Comparison of ENCODE assay signal across 8 cellular contexts in the genomic region with DNA sequence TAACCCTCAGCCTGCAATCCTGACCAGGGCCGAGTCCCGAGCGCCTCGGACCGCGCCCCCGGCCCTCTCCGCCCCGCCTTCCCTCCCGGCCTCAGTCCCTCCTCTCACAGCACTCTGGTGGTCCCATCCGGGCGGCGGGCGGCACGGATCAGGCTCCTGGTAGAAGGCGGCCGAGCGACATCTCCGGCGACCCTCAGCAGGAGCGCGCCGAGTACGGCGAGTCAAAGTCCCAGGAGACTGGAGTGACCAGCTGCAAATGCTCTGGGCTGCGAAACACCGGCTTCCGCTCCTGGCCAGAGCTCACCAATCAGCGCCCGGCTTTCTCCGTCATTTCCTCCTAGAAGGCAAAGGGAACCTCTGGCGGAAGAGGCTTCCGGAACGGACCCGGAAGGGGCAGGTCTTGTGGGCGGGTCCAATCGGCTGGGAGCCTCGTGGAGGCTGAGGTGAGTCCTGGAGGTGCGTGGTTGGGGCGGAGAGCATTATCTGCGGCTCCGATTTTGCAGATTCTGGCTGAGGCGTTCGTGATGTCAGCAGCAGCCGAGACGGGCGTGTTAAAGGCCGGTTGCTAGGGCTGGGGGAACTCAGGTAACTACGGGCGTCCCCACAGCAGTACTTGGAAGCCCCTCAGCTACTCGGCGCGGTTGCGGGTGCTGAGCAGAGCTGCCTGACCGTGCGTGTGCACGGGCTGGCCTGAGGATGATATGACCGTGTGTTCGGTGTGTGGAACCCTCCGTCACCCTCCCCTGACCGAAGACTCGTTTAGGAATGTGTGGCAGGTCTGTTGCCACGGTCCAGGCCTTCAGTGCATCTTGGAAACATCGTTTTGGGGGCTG. TPM values are rescaled to one million over a fixed set of nuclear protein-coding genes. Genes with fewer than 3 reads are reported as not detected.
DNase-seq lines count a peak whose midpoint lies in the region; ATAC-seq, FAIRE-seq and TF ChIP-seq lines count a peak whose summit lies in the region.

A gene with protein sequence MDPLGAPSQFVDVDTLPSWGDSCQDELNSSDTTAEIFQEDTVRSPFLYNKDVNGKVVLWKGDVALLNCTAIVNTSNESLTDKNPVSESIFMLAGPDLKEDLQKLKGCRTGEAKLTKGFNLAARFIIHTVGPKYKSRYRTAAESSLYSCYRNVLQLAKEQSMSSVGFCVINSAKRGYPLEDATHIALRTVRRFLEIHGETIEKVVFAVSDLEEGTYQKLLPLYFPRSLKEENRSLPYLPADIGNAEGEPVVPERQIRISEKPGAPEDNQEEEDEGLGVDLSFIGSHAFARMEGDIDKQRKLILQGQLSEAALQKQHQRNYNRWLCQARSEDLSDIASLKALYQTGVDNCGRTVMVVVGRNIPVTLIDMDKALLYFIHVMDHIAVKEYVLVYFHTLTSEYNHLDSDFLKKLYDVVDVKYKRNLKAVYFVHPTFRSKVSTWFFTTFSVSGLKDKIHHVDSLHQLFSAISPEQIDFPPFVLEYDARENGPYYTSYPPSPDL (minus strand): TSS at position 282 of the 833 bp plus-strand sequence. CDS start 9,264 bp downstream, outside the sequence.
A gene (plus strand): TSS at position 400 of the 833 bp plus-strand sequence. CDS start 3,581 bp downstream, outside the sequence.

- peak; percentile 96 for ATAC-seq in GM21526 (IDR thresholded peaks at IDR 0.05; ENCODE audit: low FRiP score, unreplicated experiment)

- TF ChIP-seq POLR2A in endothelial cell of umbilical vein (IDR thresholded peaks at IDR 0.05; ENCODE audit: low read depth, low read length): no peak

- BruUV-seq in OCI-LY7 (replicated peaks; lab: Mats Ljungman, UMichigan) (no TSS peak), endothelial cell of umbilical vein (replicated peaks; lab: Mats Ljungman, UMichigan) (TSS peak; percentile 50)

- no peaks in the 10 kb centered on the region for H3K27me3 ChIP-seq in endothelial cell of umbilical vein (ENCODE audit: control insufficient read depth in 2 of 2, insufficient read depth in 2 of 2, low read length in 2 of 2)

- H3K9ac ChIP-seq in endothelial cell of umbilical vein (replicated peaks; ENCODE audit: extremely low read depth, insufficient read depth, low read length): peak within 1 kb of the TSS; percentile 41

- TF ChIP-seq CTCF in D721Med (IDR thresholded peaks at IDR 0.05; ENCODE audit: insufficient read depth, missing control alignments) (no peak), OCI-LY7 (conservative IDR thresholded peaks at IDR 0.05; ENCODE audit: low read length) (no peak), endothelial cell of umbilical vein (IDR thresholded peaks at IDR 0.05; ENCODE audit: extremely low read depth in 1 of 2, insufficient read depth in 1 of 2, low read depth in 1 of 2, low read length in 2 of 2) (no peak)

- dilution Hi-C loops in endothelial cell of umbilical vein (cut with MboI; ENCODE audit: extremely low pct_ligation_motif_present, low sequenced_read_pairs): no loop called here

- H3K9me3 ChIP-seq in OCI-LY7 (ENCODE audit: low read length): no peaks in the 10 kb centered on the region
- H3K9me3 ChIP-seq in endothelial cell of umbilical vein (replicated peaks; ENCODE audit: control insufficient read depth, insufficient read depth, low read length): no peaks in the 10 kb centered on the region

- H3K36me3 ChIP-seq in OCI-LY7 (ENCODE audit: insufficient read depth, low read length) (peaks cover 18% of the 10 kb centered on the region), endothelial cell of umbilical vein (ENCODE audit: control insufficient read depth in 2 of 2, extremely low read depth in 1 of 2, insufficient read depth in 2 of 2, low read length in 2 of 2) (peaks cover 2% of the 10 kb centered on the region in 2 experiments)

- POLR2A ChIA-PET in OCI-LY7 (lab: Charles Lee) (interaction anchor here (0.9 to 1.9 kb wide), 9 partner anchors 8 to 255 kb away, joined by 3 to 10 read pairs (median 3); no protein-coding TSS in a partner anchor), endothelial cell of umbilical vein (lab: Charles Lee) (interaction anchor here (0.7 to 1.1 kb wide), 2 partner anchors 108 to 1155 kb away, joined by 3 to 4 read pairs; no protein-coding TSS in a partner anchor)

- intact Hi-C loops in OCI-LY7 (cut with micrococcal nuclease; ENCODE audit: unreplicated experiment) (loop anchor here (2.0 to 10.0 kb wide), 4 partner anchors 295 to 1211 kb away; a partner anchor contains a TSS), endothelial cell of umbilical vein (cut with micrococcal nuclease) (loop anchor here (1.0 to 10.0 kb wide), 3 partner anchors 108 to 565 kb away; a partner anchor contains a TSS)

- CTCF ChIA-PET in OCI-LY7 (lab: Charles Lee; ENCODE audit: unreplicated experiment): interaction anchor here (0.6 kb wide), 1 partner anchor 834 kb away, joined by 3 read pairs; no protein-coding TSS in a partner anchor
- CTCF ChIA-PET in endothelial cell of umbilical vein (lab: Charles Lee): interaction anchor here (0.5 to 1.5 kb wide), 5 partner anchors 21 to 379 kb away, joined by 3 to 8 read pairs (median 3); a partner anchor contains a TSS

- H3K9me1 ChIP-seq in endothelial cell of umbilical vein (replicated peaks; ENCODE audit: control insufficient read depth, extremely low read depth, insufficient read depth, low read length): no peaks in the 10 kb centered on the region

- H3K79me2 ChIP-seq in OCI-LY7 (ENCODE audit: insufficient read depth, low read depth, low read length) (peaks cover 57% of the 10 kb centered on the region), endothelial cell of umbilical vein (ENCODE audit: control insufficient read depth, insufficient read depth, low read length) (peaks cover 58% of the 10 kb centered on the region)

- DNase-seq in D721Med (ENCODE audit: insufficient read length, low spot score) (peak; percentile 47), HuH-7.5 (ENCODE audit: low spot score) (peak; percentile 49), OCI-LY7 (ENCODE audit: low spot score) (peak; percentile 99), activated T-cell treated with anti-CD3 and anti-CD28 coated beads for 1 hour (ENCODE audit: low read depth) (peak; percentile 91), endothelial cell of umbilical vein (ENCODE audit: low read depth, low spot score) (peak; percentile 95), midbrain (lab: John Stamatoyannopoulos, UW) (peak; percentile 98)
- peak; percentile 86 to 89 for DNase-seq in stimulated activated CD8-positive, alpha-beta memory T cell treated with anti-CD3 and anti-CD28 coated beads, Interleukin-2, amount 100 ng/mL, for 1 hour (ENCODE audit: low read depth in 2 of 2)

- H3K4me2 ChIP-seq in OCI-LY7 (ENCODE audit: low read length) (peak within 1 kb of the TSS; percentile 97), endothelial cell of umbilical vein (ENCODE audit: insufficient read depth, low read length) (peak within 1 kb of the TSS; percentile 94)

- peaks cover 18% of the 10 kb centered on the region; the same call in 1 of the 2 replicates for H4K20me1 ChIP-seq in OCI-LY7 (ENCODE audit: insufficient read depth, low read length)
- H4K20me1 ChIP-seq in endothelial cell of umbilical vein (replicated peaks; ENCODE audit: control insufficient read depth, extremely low read depth, insufficient read depth, low read length): no peaks in the 10 kb centered on the region

- no peaks in the 10 kb centered on the region for H3K9me2 ChIP-seq in OCI-LY7 (ENCODE audit: insufficient read depth, low read length)

- FAIRE-seq in D721Med (lab: Jason Lieb, UNC) (no peak), endothelial cell of umbilical vein (lab: Jason Lieb, UNC) (peak; percentile 96)

- H3K4me3 ChIP-seq in OCI-LY7 (ENCODE audit: low read depth, low read length, poor library complexity, severe bottlenecking) (peak within 1 kb of the TSS; percentile 93), endothelial cell of umbilical vein (replicated peaks in 1 of 3; ENCODE audit: insufficient read depth in 1 of 3, low read depth in 1 of 3, low read length in 3 of 3) (peak within 1 kb of the TSS; percentile 61 to 93 (median 77))

- peak within 1 kb of the TSS; percentile 51 for H3K27ac ChIP-seq in OCI-LY7 (ENCODE audit: low read depth, low read length, poor library complexity, severe bottlenecking)
- H3K27ac ChIP-seq in endothelial cell of umbilical vein (ENCODE audit: insufficient read depth, low read depth, low read length): peak within 1 kb of the TSS; percentile 52

- peak within 1 kb of the TSS; percentile 91 for H2AFZ ChIP-seq in OCI-LY7 (ENCODE audit: low read length)
- H2AFZ ChIP-seq in endothelial cell of umbilical vein (ENCODE audit: low read depth, low read length): peak within 1 kb of the TSS; percentile 79

- H3K4me1 ChIP-seq in OCI-LY7 (ENCODE audit: insufficient read depth, low read length, poor library complexity, severe bottlenecking): peaks cover 24% of the 10 kb centered on the region
- H3K4me1 ChIP-seq in endothelial cell of umbilical vein (ENCODE audit: control insufficient read depth, extremely low read depth, insufficient read depth, low read length): peaks cover 16% of the 10 kb centered on the region

TF ChIP-seq in endothelial cell of umbilical vein, 7 proteins besides CTCF, POLR2A, EP300 and RAD21 (continues in another document):
- TF ChIP-seq FOS (IDR thresholded peaks at IDR 0.05; ENCODE audit: borderline replicate concordance, insufficient read depth, low read length): peak; percentile 5

RNA-seq across cellular contexts. Expression of the first gene that starts in this region (rescaled TPM):
- total RNA-seq in OCI-LY7 (2014; rRNA removed; shearing (Covaris generic)): 13.9 and 14.9 TPM in 2 replicates
- 21.7 and 26.8 TPM in 2 replicates for total RNA-seq in OCI-LY7 (2022)
- 20.7 and 21.5 TPM in 2 replicates for total RNA-seq in endothelial cell of umbilical vein
- polyA plus RNA-seq in endothelial cell of umbilical vein: 3.8 and 4.5 TPM in 2 replicates
- 5.1 and 7.3 TPM in 2 replicates for polyA plus RNA-seq in endothelial cell of umbilical vein (2011; cell fraction: cytosol; rRNA removed)
- polyA plus RNA-seq in endothelial cell of umbilical vein (2011; cell fraction: nucleus; rRNA removed): 7.9 and 9.7 TPM in 2 replicates
- polyA plus RNA-seq in endothelial cell of umbilical vein (2012): 8.5 and 12.0 TPM in 2 replicates
- polyA minus RNA-seq in endothelial cell of umbilical vein: 17.8 and 18.0 TPM in 2 replicates
- 11.9 TPM for polyA minus RNA-seq in endothelial cell of umbilical vein (2011; cell fraction: cytosol; rRNA and poly(A)+ RNA removed)
- 38.7 and 49.2 TPM in 2 replicates for polyA minus RNA-seq in endothelial cell of umbilical vein (2011; cell fraction: nucleus; rRNA and poly(A)+ RNA removed)

RNA-seq across cellular contexts. Expression of the second gene that starts in this region (rescaled TPM):
- 23.1 and 39.9 TPM in 2 replicates for total RNA-seq in OCI-LY7 (2014; rRNA removed; shearing (Covaris generic))
- total RNA-seq in OCI-LY7 (2022) (28.1 and 31.4 TPM in 2 replicates), endothelial cell of umbilical vein (27.7 and 29.3 TPM in 2 replicates)
- polyA plus RNA-seq in endothelial cell of umbilical vein: 7.9 and 12.4 TPM in 2 replicates
- 12.7 and 12.8 TPM in 2 replicates for polyA plus RNA-seq in endothelial cell of umbilical vein (2011; cell fraction: cytosol; rRNA removed)
- polyA plus RNA-seq in endothelial cell of umbilical vein (2011; cell fraction: nucleus; rRNA removed): 14.0 and 19.9 TPM in 2 replicates
- 23.2 and 28.6 TPM in 2 replicates for polyA plus RNA-seq in endothelial cell of umbilical vein (2012)
- polyA minus RNA-seq in endothelial cell of umbilical vein: 45.2 and 50.5 TPM in 2 replicates
- polyA minus RNA-seq in endothelial cell of umbilical vein (2011; cell fraction: cytosol; rRNA and poly(A)+ RNA removed): 50.7 TPM
- 8.4 and 11.3 TPM in 2 replicates for polyA minus RNA-seq in endothelial cell of umbilical vein (2011; cell fraction: nucleus; rRNA and poly(A)+ RNA removed)

Comparison
In these comparisons a context has a peak if more than half of its experiments do, and no peak if none do; other contexts are left out.
1. Peak in every context shown above with its lines: DNase-seq, ATAC-seq, H3K4me3 ChIP-seq and H3K27ac ChIP-seq.
2. DNase-seq: peak in every context shown above with its lines; median percentile 99 in OCI-LY7; 98 in midbrain; 95 in endothelial cell of umbilical vein; 91 in activated T-cell treated with anti-CD3 and anti-CD28 coated beads for 1 hour; 88 in stimulated activated CD8-positive, alpha-beta memory T cell treated with anti-CD3 and anti-CD28 coated beads, Interleukin-2, amount 100 ng/mL, for 1 hour; 49 in HuH-7.5; 47 in D721Med.